ENCODE assay signal across 21 cellular contexts in the genomic region with DNA sequence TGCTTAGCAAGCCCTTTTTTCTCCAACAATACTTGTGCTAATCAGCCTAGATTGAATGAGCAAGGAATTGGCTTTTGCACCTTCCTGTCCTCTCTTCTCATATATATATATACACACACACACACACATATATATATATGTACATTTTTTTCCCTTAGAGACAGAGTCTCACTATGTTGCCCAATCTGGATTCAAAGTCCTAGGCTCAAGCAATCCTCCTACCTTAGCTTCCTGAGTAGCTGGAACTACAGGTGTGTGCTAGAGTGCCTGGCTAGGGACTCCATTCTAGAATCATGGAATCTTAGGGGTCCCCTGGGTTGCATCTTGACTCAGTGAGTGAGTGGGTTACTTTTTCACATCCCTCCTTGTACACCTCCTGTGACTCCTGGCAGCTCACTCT. TPM values are rescaled to one million over a fixed set of nuclear protein-coding genes. Genes with fewer than 3 reads are reported as not detected.
A peak's percentile ranks its signal among the peaks of the same experiment; 100 is the strongest.
DNase-seq lines count a peak whose midpoint lies in the region; ATAC-seq and TF ChIP-seq lines count a peak whose summit lies in the region.
"Had no signal": no experiment of that assay in that cellular context is flagged by ENCODE, and none has a peak within 500 bp of the region (broad histone marks: within the 10 kb centered on the region; RNA-seq: fewer than 3 reads in every experiment).

No MANE protein-coding gene starts in this region.

- H3K23ac ChIP-seq in neuronal stem cell (ENCODE audit: low read depth, low read length, poor library complexity) = no peak overlapping the region

- peak overlapping the region; percentile 95 for H3K27ac ChIP-seq in Panc1 (ENCODE audit: low read length)
- H3K27ac ChIP-seq in hepatocyte = peak overlapping the region; percentile 89
- H3K27ac ChIP-seq in neuronal stem cell (replicated peaks; ENCODE audit: low read length) = no peak overlapping the region
- H3K27ac ChIP-seq: KMS-11 had no signal

- intact Hi-C loops in Panc1 (cut with micrococcal nuclease; ENCODE audit: unreplicated experiment) = no loop called here
- intact Hi-C loops in activated T-helper 2 cell treated with anti-CD3 and anti-CD28 coated beads, Interferon-gamma antibody, Interleukin-2, Interleukin-4, amounts not matched to agents 10 μg/mL and 5 μg/mL and 100 μg/mL, durations not matched to agents 14 hours and 24 hours and 36 hours (cut with micrococcal nuclease) = no loop called here

- TF ChIP-seq CTCF in Panc1 (IDR thresholded peaks at IDR 0.05) (no peak), hepatocyte (IDR thresholded peaks at IDR 0.05; ENCODE audit: poor library complexity) (no peak), type B pancreatic cell (conservative IDR thresholded peaks at IDR 0.05) (no peak)

- no peak overlapping the region for H3K9ac ChIP-seq in neuronal stem cell (ENCODE audit: low read depth, low read length, poor library complexity)
- H3K9ac ChIP-seq: KMS-11 had no signal

- H2BK120ac ChIP-seq in neuronal stem cell (ENCODE audit: low read depth, low read length) = no peak overlapping the region

- H2AK5ac ChIP-seq in neuronal stem cell (ENCODE audit: low read depth, low read length) = no peak overlapping the region

- peak overlapping the region; percentile 68 for H3K27ac Mint-ChIP-seq in activated naive CD4-positive, alpha-beta T cell treated with anti-CD3 and anti-CD28 coated beads, Interleukin-2, amount 50 U/mL, for 24 hours
- no peak overlapping the region for H3K27ac Mint-ChIP-seq in activated naive CD4-positive, alpha-beta T cell treated with anti-CD3 and anti-CD28 coated beads, Interleukin-2, amount 50 U/mL, for 72 hours
- peak overlapping the region; percentile 67 for H3K27ac Mint-ChIP-seq in type B pancreatic cell
- no peak overlapping the region for H3K27ac Mint-ChIP-seq in activated T-helper 2 cell treated with anti-CD3 and anti-CD28 coated beads, Interferon-gamma antibody, Interleukin-2, Interleukin-4, amounts not matched to agents 10 μg/mL and 5 μg/mL and 100 μg/mL, durations not matched to agents 14 hours and 24 hours and 36 hours
- H3K27ac Mint-ChIP-seq: CD4-positive, alpha-beta memory T cell had no signal

- H2BK5ac ChIP-seq in neuronal stem cell (ENCODE audit: low read length) = no peak overlapping the region

- H3K18ac ChIP-seq in neuronal stem cell (ENCODE audit: low read length) = no peak overlapping the region

- no peaks in the 10 kb centered on the region for H3K9me3 ChIP-seq in Panc1 (ENCODE audit: control insufficient read depth, insufficient read depth, low read depth, low read length)
- H3K9me3 ChIP-seq in hepatocyte (ENCODE audit: low read depth) = no peaks in the 10 kb centered on the region
- H3K9me3 ChIP-seq in neuronal stem cell (replicated peaks in 1 of 2; ENCODE audit: control insufficient read depth in 2 of 2, insufficient read depth in 1 of 2, low read depth in 1 of 2, low read length in 2 of 2) = peaks cover 0 to 6% of the 10 kb centered on the region in 2 donors
- H3K9me3 ChIP-seq: BE2C, HAP-1 had no signal

- in situ Hi-C loops in Panc1 (cut with HindIII; ENCODE audit: low pct_unique_long_range_greater_than_20kb, low sequenced_read_pairs) = no loop called here

- H3K4ac ChIP-seq in neuronal stem cell (ENCODE audit: low read length) = no peak overlapping the region

- no TSS peak for BruUV-seq in Panc1 (replicated peaks; lab: Mats Ljungman, UMichigan)

- H4K20me1 ChIP-seq in hepatocyte (ENCODE audit: insufficient read depth, poor library complexity, severe bottlenecking) = peaks cover 7% of the 10 kb centered on the region

- H3K14ac ChIP-seq in neuronal stem cell (ENCODE audit: low read length) = no peak overlapping the region

- H3K27me3 ChIP-seq in Panc1 (ENCODE audit: control insufficient read depth, insufficient read depth, low read length) = no peaks in the 10 kb centered on the region
- H3K27me3 ChIP-seq in hepatocyte = no peaks in the 10 kb centered on the region
- H3K27me3 ChIP-seq in neuronal stem cell (ENCODE audit: control insufficient read depth in 3 of 3, insufficient read depth in 3 of 3, low read depth in 1 of 3, low read length in 3 of 3) = no peaks in the 10 kb centered on the region
- H3K27me3 ChIP-seq: BE2C had no signal

- H2BK15ac ChIP-seq in neuronal stem cell (ENCODE audit: low read length) = no peak overlapping the region

- no peak overlapping the region for H3K4me3 ChIP-seq in Panc1 (ENCODE audit: low read depth in 2 of 2, low read length in 2 of 2)
- no peak overlapping the region for H3K4me3 ChIP-seq in hepatocyte
- no peak overlapping the region for H3K4me3 ChIP-seq in neuronal stem cell (ENCODE audit: low read length in 2 of 2)
- H3K4me3 ChIP-seq: HAP-1 had no signal

- peaks cover 80% of the 10 kb centered on the region for H3K4me1 ChIP-seq in Panc1 (ENCODE audit: control insufficient read depth, insufficient read depth, low read length)
- peaks cover 59% of the 10 kb centered on the region for H3K4me1 ChIP-seq in hepatocyte (ENCODE audit: insufficient read depth)
- peaks cover 26 to 36% of the 10 kb centered on the region in 2 donors for H3K4me1 ChIP-seq in neuronal stem cell (ENCODE audit: control insufficient read depth in 2 of 2, insufficient read depth in 1 of 2, low read depth in 1 of 2, low read length in 2 of 2)
- H3K4me1 ChIP-seq: BE2C had no signal

- no peak overlapping the region for H4K91ac ChIP-seq in neuronal stem cell (ENCODE audit: low read depth, low read length, poor library complexity)

- no peaks in the 10 kb centered on the region for H3K9me2 ChIP-seq in hepatocyte (replicated peaks; ENCODE audit: insufficient read depth)

- H3K79me2 ChIP-seq in hepatocyte = peaks cover 90% of the 10 kb centered on the region

- H3K36me3 ChIP-seq in Panc1 (ENCODE audit: control insufficient read depth, insufficient read depth, low read length) (no peaks in the 10 kb centered on the region), hepatocyte (replicated peaks; ENCODE audit: insufficient read depth, low read depth) (no peaks in the 10 kb centered on the region), neuronal stem cell (replicated peaks in 1 of 2; ENCODE audit: control insufficient read depth in 2 of 2, insufficient read depth in 2 of 2, low read length in 2 of 2) (peaks cover 4 to 22% of the 10 kb centered on the region in 2 donors)
- H3K36me3 ChIP-seq: BE2C had no signal

- CTCF ChIA-PET in Panc1 (lab: Charles Lee) = no interaction called here

- POLR2A ChIA-PET in Panc1 (lab: Charles Lee) = no interaction called here

- peaks cover 19% of the 10 kb centered on the region for H3K4me1 Mint-ChIP-seq in activated naive CD4-positive, alpha-beta T cell treated with anti-CD3 and anti-CD28 coated beads, Interleukin-2, amount 50 U/mL, for 24 hours
- H3K4me1 Mint-ChIP-seq in type B pancreatic cell (ENCODE audit: unreplicated experiment) = peaks cover 51% of the 10 kb centered on the region
- H3K4me1 Mint-ChIP-seq in activated T-helper 2 cell treated with anti-CD3 and anti-CD28 coated beads, Interferon-gamma antibody, Interleukin-2, Interleukin-4, amounts not matched to agents 10 μg/mL and 5 μg/mL and 100 μg/mL, durations not matched to agents 14 hours and 24 hours and 36 hours (ENCODE audit: low read depth) = peaks cover 11% of the 10 kb centered on the region

- no peak overlapping the region for H3K4me3 Mint-ChIP-seq in activated naive CD4-positive, alpha-beta T cell treated with anti-CD3 and anti-CD28 coated beads, Interleukin-2, amount 50 U/mL, for 24 hours
- H3K4me3 Mint-ChIP-seq in type B pancreatic cell = no peak overlapping the region
- H3K4me3 Mint-ChIP-seq in activated T-helper 2 cell treated with anti-CD3 and anti-CD28 coated beads, Interferon-gamma antibody, Interleukin-2, Interleukin-4, amounts not matched to agents 10 μg/mL and 5 μg/mL and 100 μg/mL, durations not matched to agents 14 hours and 24 hours and 36 hours (ENCODE audit: low read depth) = no peak overlapping the region
- H3K4me3 Mint-ChIP-seq: CD4-positive, alpha-beta memory T cell had no signal

- DNase-seq in activated naive CD4-positive, alpha-beta T cell treated with anti-CD3 and anti-CD28 coated beads, Interleukin-2, amount 50 U/mL, for 72 hours (ENCODE audit: low spot score in 2 of 2) = no peak
- no peak for DNase-seq in Panc1 (ENCODE audit: low read depth, low spot score)
- DNase-seq in hepatocyte (ENCODE audit: low spot score) = no peak
- DNase-seq in type B pancreatic cell (ENCODE audit: extremely low spot score, unreplicated experiment) = no peak
- no peak for DNase-seq in neuronal stem cell (ENCODE audit: low spot score)
- DNase-seq in activated T-helper 2 cell treated with anti-CD3 and anti-CD28 coated beads, Interferon-gamma antibody, Interleukin-2, Interleukin-4, amounts not matched to agents 10 μg/mL and 5 μg/mL and 100 μg/mL, durations not matched to agents 14 hours and 24 hours and 36 hours (ENCODE audit: low spot score) = no peak
- DNase-seq: 8988T; BE2C; Calu3; CD4-positive, alpha-beta memory T cell; GF-D8; MV-4-11; NCI-H1694 treated with DMSO at 0.1 percent for 48 hours; NCI-H510A; NCI-H748 treated with DMSO at 0.1 percent for 48 hours; NK-92 treated with Interleukin-12 subunit alpha and Interleukin-12 subunit beta, amount 100 ng/mL, for 24 hours; SIG-M5 had no signal

- no peak for ATAC-seq in activated naive CD4-positive, alpha-beta T cell treated with anti-CD3 and anti-CD28 coated beads, Interleukin-2, amount 50 U/mL, for 72 hours
- ATAC-seq in Panc1 = no peak
- ATAC-seq in HG02970 (IDR thresholded peaks at IDR 0.05; ENCODE audit: low FRiP score, unreplicated experiment) = no peak

- H3K4me2 ChIP-seq in hepatocyte (no peak overlapping the region), neuronal stem cell (ENCODE audit: insufficient read depth, low read length, poor library complexity, severe bottlenecking) (no peak overlapping the region)
- H3K4me2 ChIP-seq: KMS-11 had no signal

- no peak overlapping the region for H4K8ac ChIP-seq in neuronal stem cell (ENCODE audit: low read depth, low read length)

- H2AFZ ChIP-seq in hepatocyte = no peak overlapping the region
- H2AFZ ChIP-seq in neuronal stem cell (ENCODE audit: low read length) = no peak overlapping the region

- no peak overlapping the region for H2BK12ac ChIP-seq in neuronal stem cell (ENCODE audit: low read length)

- peaks cover 23% of the 10 kb centered on the region for H3K79me1 ChIP-seq in neuronal stem cell (ENCODE audit: low read depth, low read length)

- H3K36me3 Mint-ChIP-seq in activated naive CD4-positive, alpha-beta T cell treated with anti-CD3 and anti-CD28 coated beads, Interleukin-2, amount 50 U/mL, for 24 hours = no peaks in the 10 kb centered on the region
- H3K36me3 Mint-ChIP-seq in activated naive CD4-positive, alpha-beta T cell treated with anti-CD3 and anti-CD28 coated beads, Interleukin-2, amount 50 U/mL, for 72 hours = no peaks in the 10 kb centered on the region
- H3K36me3 Mint-ChIP-seq in type B pancreatic cell = peaks cover 4% of the 10 kb centered on the region
- H3K36me3 Mint-ChIP-seq in activated T-helper 2 cell treated with anti-CD3 and anti-CD28 coated beads, Interferon-gamma antibody, Interleukin-2, Interleukin-4, amounts not matched to agents 10 μg/mL and 5 μg/mL and 100 μg/mL, durations not matched to agents 14 hours and 24 hours and 36 hours (ENCODE audit: low read depth) = no peaks in the 10 kb centered on the region

- no peaks in the 10 kb centered on the region for H3K27me3 Mint-ChIP-seq in activated naive CD4-positive, alpha-beta T cell treated with anti-CD3 and anti-CD28 coated beads, Interleukin-2, amount 50 U/mL, for 24 hours
- no peaks in the 10 kb centered on the region for H3K27me3 Mint-ChIP-seq in type B pancreatic cell
- no peaks in the 10 kb centered on the region for H3K27me3 Mint-ChIP-seq in activated T-helper 2 cell treated with anti-CD3 and anti-CD28 coated beads, Interferon-gamma antibody, Interleukin-2, Interleukin-4, amounts not matched to agents 10 μg/mL and 5 μg/mL and 100 μg/mL, durations not matched to agents 14 hours and 24 hours and 36 hours (ENCODE audit: low read depth)
- H3K27me3 Mint-ChIP-seq: CD4-positive, alpha-beta memory T cell had no signal

- no peaks in the 10 kb centered on the region for H3K9me3 Mint-ChIP-seq in activated naive CD4-positive, alpha-beta T cell treated with anti-CD3 and anti-CD28 coated beads, Interleukin-2, amount 50 U/mL, for 24 hours
- H3K9me3 Mint-ChIP-seq in activated naive CD4-positive, alpha-beta T cell treated with anti-CD3 and anti-CD28 coated beads, Interleukin-2, amount 50 U/mL, for 72 hours = no peaks in the 10 kb centered on the region
- H3K9me3 Mint-ChIP-seq in type B pancreatic cell = no peaks in the 10 kb centered on the region
- no peaks in the 10 kb centered on the region for H3K9me3 Mint-ChIP-seq in activated T-helper 2 cell treated with anti-CD3 and anti-CD28 coated beads, Interferon-gamma antibody, Interleukin-2, Interleukin-4, amounts not matched to agents 10 μg/mL and 5 μg/mL and 100 μg/mL, durations not matched to agents 14 hours and 24 hours and 36 hours
- H3K9me3 Mint-ChIP-seq: CD4-positive, alpha-beta memory T cell had no signal

RNA-seq across cellular contexts. Expression of gene RAI1, which starts 27.0 kb away (rescaled TPM):
- 10 to 100 TPM; 14.9 to 21.6 TPM for total RNA-seq in activated naive CD4-positive, alpha-beta T cell treated with anti-CD3 and anti-CD28 coated beads, Interleukin-2, amount 50 U/mL, for 72 hours
- total RNA-seq in Panc1 (2021; ENCODE audit: unreplicated experiment) (51.0 TPM), hepatocyte (19.2 and 23.8 TPM in 2 replicates), type B pancreatic cell (ENCODE audit: low replicate concordance) (61.1 and 61.3 TPM in 2 replicates)
- 39.2 TPM for polyA plus RNA-seq in Panc1 (2012; ENCODE audit: insufficient read length)
- 18.7 and 20.2 TPM in 2 replicates for polyA plus RNA-seq in hepatocyte
- 15.1 TPM for polyA plus RNA-seq in neuronal stem cell (2013, experiment 1 of 2)
- 16.0 TPM for polyA plus RNA-seq in neuronal stem cell (2013, experiment 2 of 2)
- 33.5 and 36.5 TPM in 2 replicates for total RNA-seq in activated T-helper 2 cell treated with anti-CD3 and anti-CD28 coated beads, Interferon-gamma antibody, Interleukin-2, Interleukin-4, amounts not matched to agents 10 μg/mL and 5 μg/mL and 100 μg/mL, durations not matched to agents 14 hours and 24 hours and 36 hours

Comparison
In these comparisons a context has a peak if more than half of its experiments do, and no peak if none do; other contexts are left out.
1. H3K27ac Mint-ChIP-seq: peak in activated naive CD4-positive, alpha-beta T cell treated with anti-CD3 and anti-CD28 coated beads, Interleukin-2, amount 50 U/mL, for 24 hours (single experiment) and type B pancreatic cell (single experiment); none in activated naive CD4-positive, alpha-beta T cell treated with anti-CD3 and anti-CD28 coated beads, Interleukin-2, amount 50 U/mL, for 72 hours (0 of 2) and activated T-helper 2 cell treated with anti-CD3 and anti-CD28 coated beads, Interferon-gamma antibody, Interleukin-2, Interleukin-4, amounts not matched to agents 10 μg/mL and 5 μg/mL and 100 μg/mL, durations not matched to agents 14 hours and 24 hours and 36 hours (single experiment).